ENCODE assay signal across 8 cellular contexts in the genomic region with DNA sequence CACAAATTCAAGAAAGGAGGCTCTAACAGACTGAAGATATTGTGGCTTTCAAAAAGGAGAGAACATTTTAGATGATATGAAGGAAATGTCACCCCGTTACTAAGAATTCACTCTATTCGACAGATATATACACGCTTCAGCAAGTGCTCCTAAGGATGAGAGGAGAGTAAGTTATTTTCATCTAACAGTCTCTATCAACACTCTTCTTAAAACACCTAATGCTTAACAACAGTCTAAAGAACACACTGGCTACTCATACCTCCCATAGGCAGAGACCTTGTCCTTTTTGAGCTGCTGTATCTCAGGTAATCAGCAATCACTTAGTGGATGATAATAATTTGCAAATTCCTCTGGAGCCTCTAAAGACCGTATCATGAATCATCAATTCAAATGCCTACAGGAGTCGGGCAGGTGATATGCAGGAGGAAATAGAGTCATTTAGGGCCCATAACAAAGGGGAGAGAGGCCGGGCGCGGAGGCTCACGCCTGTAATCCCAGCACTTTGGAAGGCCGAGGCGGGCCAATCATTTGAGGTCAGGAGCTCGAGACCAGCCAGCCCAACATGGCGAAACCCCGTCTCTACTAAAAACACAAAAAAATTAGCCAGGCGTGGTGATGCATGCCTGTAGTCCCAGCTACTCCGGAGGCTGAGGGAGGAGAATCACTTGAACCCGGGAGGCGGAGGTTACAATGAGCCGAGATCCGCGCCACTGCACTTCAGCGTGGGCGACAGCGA. TPM values are rescaled to one million over a fixed set of nuclear protein-coding genes. Genes with fewer than 3 reads are reported as not detected.
DNase-seq lines count a peak whose midpoint lies in the region; ATAC-seq, FAIRE-seq and TF ChIP-seq lines count a peak whose summit lies in the region.

No MANE protein-coding gene starts in this region.

- no peak for TF ChIP-seq POLR2A in lower leg skin (IDR thresholded peaks at IDR 0.05)

- BruUV-seq in mammary epithelial cell (replicated peaks; lab: Mats Ljungman, UMichigan), result no TSS peak

- WGBS in mammary epithelial cell (ENCODE audit: low coverage, missing lambda C conversion rate), result 15% methylated on average over 13 of the region's 24 CpGs
- 12 to 19% methylated on average over 24 of the region's 24 CpGs for WGBS in lower leg skin, 2 donors

- dilution Hi-C loops in mammary epithelial cell (cut with HindIII; ENCODE audit: low sequenced_read_pairs), result no loop called here

- H3K4me3 Mint-ChIP-seq in stimulated activated memory B cell treated with anti-CD40 and anti-IgM and Interleukin-4, amounts not matched to agents 10 μg/mL and 1 μg/mL and 100 μg/mL, for 72 hours, result peak overlapping the region; percentile 99

- no peaks in the 10 kb centered on the region for H3K9me3 ChIP-seq in mammary epithelial cell (replicated peaks; ENCODE audit: insufficient read depth, low read length)

- peak; percentile 2 for ATAC-seq in HG02938 (IDR thresholded peaks at IDR 0.05; ENCODE audit: unreplicated experiment)
- ATAC-seq in stimulated activated memory B cell treated with anti-CD40 and anti-IgM and Interleukin-4, amounts not matched to agents 10 μg/mL and 1 μg/mL and 100 μg/mL, for 72 hours, result no peak

- H3K27ac ChIP-seq in mammary epithelial cell (ENCODE audit: insufficient read depth, low read depth, low read length), result peak overlapping the region; percentile 88

- no peaks in the 10 kb centered on the region for H3K9me3 Mint-ChIP-seq in stimulated activated memory B cell treated with anti-CD40 and anti-IgM and Interleukin-4, amounts not matched to agents 10 μg/mL and 1 μg/mL and 100 μg/mL, for 72 hours

- H3K36me3 ChIP-seq in mammary epithelial cell (ENCODE audit: insufficient read depth, low read length), result peaks cover 2% of the 10 kb centered on the region

- peaks cover 41% of the 10 kb centered on the region for H3K79me2 ChIP-seq in mammary epithelial cell (ENCODE audit: insufficient read depth, low read length)

- H3K27me3 Mint-ChIP-seq in stimulated activated memory B cell treated with anti-CD40 and anti-IgM and Interleukin-4, amounts not matched to agents 10 μg/mL and 1 μg/mL and 100 μg/mL, for 72 hours, result no peaks in the 10 kb centered on the region

- peaks cover 5% of the 10 kb centered on the region for H3K4me1 ChIP-seq in mammary epithelial cell (ENCODE audit: insufficient read depth, low read length)

- no peaks in the 10 kb centered on the region for H3K27me3 ChIP-seq in mammary epithelial cell (ENCODE audit: insufficient read depth, low read length)

- no peak for FAIRE-seq in RCC 7860 (lab: Jason Lieb, UNC)

- in situ Hi-C loops in mammary epithelial cell (cut with MboI; ENCODE audit: low sequenced_read_pairs in 2 of 2), result no loop called here

- peaks cover under 1% of the 10 kb centered on the region for H3K36me3 Mint-ChIP-seq in stimulated activated memory B cell treated with anti-CD40 and anti-IgM and Interleukin-4, amounts not matched to agents 10 μg/mL and 1 μg/mL and 100 μg/mL, for 72 hours

- intact Hi-C loops in mammary epithelial cell (cut with micrococcal nuclease), result loop anchor here (2.0 kb wide), 1 partner anchor 108 kb away; a partner anchor contains a TSS
- intact Hi-C loops in lower leg skin (cut with DNase I; ENCODE audit: low total_unique reads), result no loop called here

- H4K20me1 ChIP-seq in mammary epithelial cell (ENCODE audit: insufficient read depth, low read length), result no peaks in the 10 kb centered on the region

- DNase-seq in NCI-H146 (lab: John Stamatoyannopoulos, UW) (peak; percentile 16), NCI-H146 treated with DMSO at 0.1 percent for 48 hours (lab: John Stamatoyannopoulos, UW; ENCODE audit: unreplicated experiment) (no peak), RCC 7860 (ENCODE audit: low spot score) (peak; percentile 23), mammary epithelial cell (peak; percentile 58), lower leg skin (ENCODE audit: low spot score in 2 of 2) (no peak), NCI-H774 (lab: John Stamatoyannopoulos, UW) (no peak)

- CTCF ChIA-PET in mammary epithelial cell (lab: Charles Lee; ENCODE audit: low non-redundant PET), result interaction anchor here (0.6 kb wide), 1 partner anchor 320 kb away, joined by 3 read pairs; no protein-coding TSS in a partner anchor

- peaks cover 52% of the 10 kb centered on the region for H3K4me1 Mint-ChIP-seq in stimulated activated memory B cell treated with anti-CD40 and anti-IgM and Interleukin-4, amounts not matched to agents 10 μg/mL and 1 μg/mL and 100 μg/mL, for 72 hours

- no peak for TF ChIP-seq CTCF in mammary epithelial cell (conservative IDR thresholded peaks at IDR 0.05 in 1 of 2, IDR thresholded peaks at IDR 0.05 in 1 of 2; ENCODE audit: extremely low read depth in 1 of 2, insufficient read depth in 1 of 2, low read depth in 1 of 2, low read length in 2 of 2)
- TF ChIP-seq CTCF in lower leg skin (IDR thresholded peaks at IDR 0.05), result no peak

- H3K27ac Mint-ChIP-seq in stimulated activated memory B cell treated with anti-CD40 and anti-IgM and Interleukin-4, amounts not matched to agents 10 μg/mL and 1 μg/mL and 100 μg/mL, for 72 hours, result peak overlapping the region; percentile 94

- H2AFZ ChIP-seq in mammary epithelial cell (ENCODE audit: low read depth, low read length), result peak overlapping the region; percentile 99

- H3K4me3 ChIP-seq in mammary epithelial cell (replicated peaks in 1 of 3; ENCODE audit: insufficient read depth in 1 of 3, low read depth in 2 of 3, low read length in 3 of 3) (peak overlapping the region; percentile 75 to 85 (median 83)), lower leg skin (ENCODE audit: low read depth, poor library complexity, severe bottlenecking) (peak overlapping the region; percentile 89)

- peak overlapping the region; percentile 88 for H3K4me2 ChIP-seq in mammary epithelial cell (ENCODE audit: insufficient read depth, low read depth, low read length)

- H3K9ac ChIP-seq in mammary epithelial cell (ENCODE audit: insufficient read depth, low read length), result peak overlapping the region; percentile 85

RNA-seq across cellular contexts. Expression of a gene that starts 1.3 kb away (rescaled TPM):
- total RNA-seq in mammary epithelial cell (10 to 100 TPM; 33.5 to 34.2 TPM), lower leg skin (10 to 100 TPM; 26.7 to 52.8 (median 50.2) TPM)
- polyA plus RNA-seq in mammary epithelial cell, result 28.2 TPM
- polyA minus RNA-seq in mammary epithelial cell, result 20.9 TPM

RNA-seq across cellular contexts. Expression of a gene that starts 45.2 kb away (rescaled TPM):
- total RNA-seq in mammary epithelial cell, result 10 to 100 TPM; 73.2 to 95.9 TPM
- polyA plus RNA-seq in mammary epithelial cell, result 71.9 TPM
- 142 TPM for polyA minus RNA-seq in mammary epithelial cell
- total RNA-seq in lower leg skin, result 100 to 1,000 TPM in 3 of 4 donors, 10 to 100 TPM in 1; 82.5 to 201 (median 156) TPM

Comparison
In these comparisons a context has a peak if more than half of its experiments do, and no peak if none do; other contexts are left out.
1. DNase-seq: peak in NCI-H146 (single experiment), RCC 7860 (single experiment) and mammary epithelial cell (single experiment); none in NCI-H146 treated with DMSO at 0.1 percent for 48 hours (single experiment), lower leg skin (0 of 2) and NCI-H774 (single experiment).